12 cellular contexts compared by ENCODE assay signal in the genomic region with DNA sequence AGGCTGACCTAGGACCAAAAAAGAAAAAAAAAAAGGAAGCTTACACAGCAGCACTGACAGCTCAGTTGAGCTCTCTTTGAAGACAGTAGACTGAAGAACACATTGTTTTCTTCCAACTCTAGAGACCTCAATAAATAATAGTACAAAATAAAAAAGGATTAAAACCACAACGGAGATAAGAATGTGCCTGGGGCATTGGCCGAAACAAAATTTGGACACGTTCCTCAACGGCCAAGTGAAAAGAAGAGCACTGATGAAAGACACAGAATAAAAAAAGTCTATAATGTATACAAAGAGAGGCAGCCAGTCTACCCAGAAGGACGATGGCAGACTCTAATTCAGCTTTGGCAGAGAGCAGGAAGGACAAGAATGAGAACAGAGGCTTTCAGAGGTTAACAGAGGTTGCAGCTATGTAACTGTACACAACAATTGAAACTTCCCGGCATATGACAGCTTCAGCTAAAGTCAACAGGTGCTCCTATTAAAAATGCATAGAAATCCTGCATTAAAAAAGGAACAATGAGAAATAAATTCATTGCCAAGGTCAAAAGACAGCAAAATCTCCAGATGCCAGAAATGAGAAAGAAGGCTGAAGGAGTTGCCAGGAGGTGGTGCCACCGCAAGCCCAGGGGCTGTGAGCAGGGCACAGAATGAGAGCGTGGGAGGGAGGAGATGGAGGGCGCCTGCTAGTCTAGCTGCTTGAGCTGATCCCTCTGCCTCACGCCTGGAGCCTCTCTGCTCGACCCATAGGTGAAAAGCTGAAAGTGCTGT.
DNase-seq lines count a peak whose midpoint lies in the region; ATAC-seq and TF ChIP-seq lines count a peak whose summit lies in the region.
"Had no signal": no experiment of that assay in that cellular context is flagged by ENCODE, and none has a peak within 500 bp of the region (broad histone marks: within the 10 kb centered on the region; RNA-seq: fewer than 3 reads in every experiment).

No MANE protein-coding gene starts in this region.

- H3K9me3 Mint-ChIP-seq in CD4-positive, alpha-beta T cell, result no peaks in the 10 kb centered on the region
- no peaks in the 10 kb centered on the region for H3K9me3 Mint-ChIP-seq in naive thymus-derived CD8-positive, alpha-beta T cell
- H3K9me3 Mint-ChIP-seq: activated naive CD4-positive, alpha-beta T cell treated with anti-CD3 and anti-CD28 coated beads, Interleukin-2, amount 50 U/mL, for 24 hours had no signal

- peaks cover 14% of the 10 kb centered on the region for H3K4me1 Mint-ChIP-seq in CD4-positive, alpha-beta T cell (ENCODE audit: low read depth)
- peaks cover 13 to 25% (median 17%) of the 10 kb centered on the region in 4 donors for H3K4me1 Mint-ChIP-seq in naive thymus-derived CD8-positive, alpha-beta T cell

- POLR2A ChIA-PET in CD4-positive, alpha-beta T cell (lab: Charles Lee), result no interaction called here
- POLR2A ChIA-PET in naive thymus-derived CD8-positive, alpha-beta T cell (lab: Charles Lee), result no interaction called here

- peak; percentile 43 for ATAC-seq in CD4-positive, alpha-beta T cell (ENCODE audit: poor library complexity)
- peak; percentile 75 to 96 for ATAC-seq in naive thymus-derived CD8-positive, alpha-beta T cell
- no peak for ATAC-seq in GM21390 (IDR thresholded peaks at IDR 0.05; ENCODE audit: unreplicated experiment)
- no peak for ATAC-seq in GM18517 (IDR thresholded peaks at IDR 0.05; ENCODE audit: unreplicated experiment)
- ATAC-seq in HG02642 (IDR thresholded peaks at IDR 0.05; ENCODE audit: poor library complexity, unreplicated experiment), result no peak
- ATAC-seq: left lung had no signal

- no peak overlapping the region for H3K27ac Mint-ChIP-seq in CD4-positive, alpha-beta T cell
- H3K27ac Mint-ChIP-seq in naive thymus-derived CD8-positive, alpha-beta T cell, result peak overlapping the region in 6 of 10 donors; percentile 52 to 75 (median 60)
- H3K27ac Mint-ChIP-seq: activated naive CD4-positive, alpha-beta T cell treated with anti-CD3 and anti-CD28 coated beads, Interleukin-2, amount 50 U/mL, for 24 hours had no signal

- no peaks in the 10 kb centered on the region for H3K9me3 ChIP-seq in CD4-positive, alpha-beta T cell (ENCODE audit: control insufficient read depth, low read length)
- no peaks in the 10 kb centered on the region for H3K9me3 ChIP-seq in MG63
- H3K9me3 ChIP-seq: left lung, tibial nerve had no signal

- no peaks in the 10 kb centered on the region for H3K27me3 Mint-ChIP-seq in CD4-positive, alpha-beta T cell
- H3K27me3 Mint-ChIP-seq in naive thymus-derived CD8-positive, alpha-beta T cell, result peaks cover 0 to 3% (median 0%) of the 10 kb centered on the region in 5 donors

- CTCF ChIA-PET in CD4-positive, alpha-beta T cell (lab: Charles Lee), result no interaction called here

- H3K36me3 ChIP-seq in MG63, result no peaks in the 10 kb centered on the region
- H3K36me3 ChIP-seq: left lung had no signal

- H3K36me3 Mint-ChIP-seq in CD4-positive, alpha-beta T cell (ENCODE audit: low read depth), result no peaks in the 10 kb centered on the region
- peaks cover 0 to 10% (median 0%) of the 10 kb centered on the region in 3 donors for H3K36me3 Mint-ChIP-seq in naive thymus-derived CD8-positive, alpha-beta T cell
- H3K36me3 Mint-ChIP-seq: activated naive CD4-positive, alpha-beta T cell treated with anti-CD3 and anti-CD28 coated beads, Interleukin-2, amount 50 U/mL, for 24 hours had no signal

- H3K4me3 Mint-ChIP-seq in CD4-positive, alpha-beta T cell, result no peak overlapping the region
- H3K4me3 Mint-ChIP-seq in naive thymus-derived CD8-positive, alpha-beta T cell, result peak overlapping the region in 7 of 10 donors; percentile 0 to 63 (median 9)
- H3K4me3 Mint-ChIP-seq: activated naive CD4-positive, alpha-beta T cell treated with anti-CD3 and anti-CD28 coated beads, Interleukin-2, amount 50 U/mL, for 24 hours had no signal

- no peak overlapping the region for H3K4me3 ChIP-seq in MG63
- H3K4me3 ChIP-seq: left lung, tibial nerve had no signal

- intact Hi-C loops in CD4-positive, alpha-beta T cell (cut with DNase I, micrococcal nuclease), result no loop called here

- H3K27me3 ChIP-seq in CD4-positive, alpha-beta T cell (ENCODE audit: control insufficient read depth, insufficient read depth, low read length), result no peaks in the 10 kb centered on the region
- no peaks in the 10 kb centered on the region for H3K27me3 ChIP-seq in MG63
- H3K27me3 ChIP-seq: left lung, tibial nerve had no signal

- no peak for TF ChIP-seq CTCF in CD4-positive, alpha-beta T cell (IDR thresholded peaks at IDR 0.05)

- H3K27ac ChIP-seq in CD4-positive, alpha-beta T cell (ENCODE audit: low read depth, low read length), result no peak overlapping the region
- H3K27ac ChIP-seq in cingulate gyrus (ENCODE audit: low read depth, low read length), result peak overlapping the region; percentile 30
- H3K27ac ChIP-seq: left lung had no signal

- DNase-seq in CD4-positive, alpha-beta T cell, result no peak
- DNase-seq in MG63, result peak; percentile 74
- peak in 7 of 10 donors; percentile 6 to 54 (median 27) for DNase-seq in naive thymus-derived CD8-positive, alpha-beta T cell
- DNase-seq in GF-D8 (lab: John Stamatoyannopoulos, UW), result no peak
- DNase-seq: Calu3 had no signal

Comparison
In these comparisons a context has a peak if more than half of its experiments do, and no peak if none do; other contexts are left out.
1. ATAC-seq: peak in CD4-positive, alpha-beta T cell (single experiment) and naive thymus-derived CD8-positive, alpha-beta T cell (2 of 2); none in GM21390 (single experiment), GM18517 (single experiment) and HG02642 (single experiment).
2. DNase-seq: peak in MG63 (single experiment) and naive thymus-derived CD8-positive, alpha-beta T cell (7 of 10); none in CD4-positive, alpha-beta T cell (0 of 10) and GF-D8 (single experiment).